In the genomic region with DNA sequence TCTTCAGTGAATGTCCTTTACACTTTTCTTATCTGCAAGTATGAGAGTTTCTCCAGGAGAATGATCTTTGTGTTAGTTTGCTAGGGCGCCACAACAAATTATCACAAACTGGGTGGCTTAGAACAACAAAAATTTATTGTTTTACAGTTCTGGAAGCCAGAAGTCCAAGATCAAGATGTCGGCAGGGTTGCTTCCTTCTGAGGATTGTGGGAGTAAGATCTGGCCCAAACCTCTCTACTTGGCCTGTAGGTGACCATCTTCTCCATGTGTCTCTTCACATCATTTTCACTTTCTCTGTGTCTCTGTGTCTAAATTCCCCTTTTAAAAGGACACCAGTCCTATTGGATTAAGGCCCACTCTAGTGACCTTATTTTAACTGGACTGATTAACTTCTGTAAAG, we compare ENCODE assay signal across 11 cellular contexts.
A peak's percentile ranks its signal among the peaks of the same experiment; 100 is the strongest.
DNase-seq lines count a peak whose midpoint lies in the region; ATAC-seq, FAIRE-seq and TF ChIP-seq lines count a peak whose summit lies in the region.
"Had no signal": no experiment of that assay in that cellular context is flagged by ENCODE, and none has a peak within 500 bp of the region (broad histone marks: within the 10 kb centered on the region; RNA-seq: fewer than 3 reads in every experiment).

No MANE protein-coding gene starts in this region.

- TF ChIP-seq CTCF in nephron progenitor cell (IDR thresholded peaks at IDR 0.05): peak; percentile 11

- DNase-seq in DMS 273 (lab: John Stamatoyannopoulos, UW; ENCODE audit: unreplicated experiment) (peak; percentile 7), DMS 273 treated with DMSO at 0.1 percent for 48 hours (lab: John Stamatoyannopoulos, UW) (no peak), HT1080 (ENCODE audit: low read depth) (peak; percentile 41), nephron progenitor cell (no peak), HTR-8/SVneo (ENCODE audit: insufficient read length, low spot score) (no peak), globus pallidus (ENCODE audit: low spot score) (no peak), AG08396 (ENCODE audit: low spot score) (no peak)
- DNase-seq: activated CD8-positive, alpha-beta memory T cell treated with anti-CD3 and anti-CD28 coated beads, Interleukin-2, amount 50 U/mL, for 4 hours; H7 had no signal

- no peak overlapping the region for H3K4me3 Mint-ChIP-seq in activated T-helper 17 cell treated with anti-CD3 and anti-CD28 coated beads, Interleukin-2, amount 50 U/mL, for 72 hours
- no peak overlapping the region for H3K4me3 Mint-ChIP-seq in nephron progenitor cell
- H3K4me3 Mint-ChIP-seq: T-helper 1 cell treated with Interleukin-12 subunit alpha and Interleukin-12 subunit beta and Interleukin-4 antibody, amounts not matched to agents 30 μg/mL and 1 μg/mL, for 36 hours had no signal

- no peaks in the 10 kb centered on the region for H3K4me1 Mint-ChIP-seq in activated T-helper 17 cell treated with anti-CD3 and anti-CD28 coated beads, Interleukin-2, amount 50 U/mL, for 72 hours
- H3K4me1 Mint-ChIP-seq in nephron progenitor cell: no peaks in the 10 kb centered on the region

- H3K9me3 Mint-ChIP-seq in activated T-helper 17 cell treated with anti-CD3 and anti-CD28 coated beads, Interleukin-2, amount 50 U/mL, for 72 hours: no peaks in the 10 kb centered on the region
- H3K9me3 Mint-ChIP-seq in nephron progenitor cell: peaks cover 23% of the 10 kb centered on the region

- H3K27me3 Mint-ChIP-seq in activated T-helper 17 cell treated with anti-CD3 and anti-CD28 coated beads, Interleukin-2, amount 50 U/mL, for 72 hours: peaks cover 3% of the 10 kb centered on the region
- no peaks in the 10 kb centered on the region for H3K27me3 Mint-ChIP-seq in nephron progenitor cell (ENCODE audit: low read depth, poor library complexity)

- ATAC-seq in activated T-helper 17 cell treated with anti-CD3 and anti-CD28 coated beads, Interleukin-2, amount 50 U/mL, for 72 hours (replicated peaks): peak; percentile 64

- H3K36me3 Mint-ChIP-seq in activated T-helper 17 cell treated with anti-CD3 and anti-CD28 coated beads, Interleukin-2, amount 50 U/mL, for 72 hours (ENCODE audit: low read depth): no peaks in the 10 kb centered on the region
- H3K36me3 Mint-ChIP-seq in nephron progenitor cell (ENCODE audit: low read depth): peaks cover 5% of the 10 kb centered on the region

- no peak overlapping the region for H3K27ac Mint-ChIP-seq in activated T-helper 17 cell treated with anti-CD3 and anti-CD28 coated beads, Interleukin-2, amount 50 U/mL, for 72 hours
- H3K27ac Mint-ChIP-seq in nephron progenitor cell: no peak overlapping the region
- H3K27ac Mint-ChIP-seq: T-helper 1 cell treated with Interleukin-12 subunit alpha and Interleukin-12 subunit beta and Interleukin-4 antibody, amounts not matched to agents 30 μg/mL and 1 μg/mL, for 36 hours had no signal

- FAIRE-seq in HTR-8/SVneo (lab: Jason Lieb, UNC): no peak

Comparison
In these comparisons a context has a peak if more than half of its experiments do, and no peak if none do; other contexts are left out.
1. DNase-seq: peak in DMS 273 (single experiment) and HT1080 (single experiment); none in DMS 273 treated with DMSO at 0.1 percent for 48 hours (single experiment), nephron progenitor cell (single experiment), HTR-8/SVneo (single experiment), globus pallidus (single experiment) and AG08396 (single experiment).